ENCODE assay signal across 8 cellular contexts in genomic region chr17:37607637-37608368, GRCh38. TPM values are rescaled to one million over a fixed set of nuclear protein-coding genes. Genes with fewer than 3 reads are reported as not detected.
DNase-seq lines count a peak whose midpoint lies in the region; ATAC-seq lines count a peak whose summit lies in the region.

No MANE protein-coding gene starts in this region.

- peak overlapping the region; percentile 85 to 99 (median 92) for H3K27ac Mint-ChIP-seq in CD8-positive, alpha-beta memory T cell
- H3K27ac Mint-ChIP-seq in naive thymus-derived CD8-positive, alpha-beta T cell, result peak overlapping the region; percentile 86 to 96 (median 94)

- POLR2A ChIA-PET in CD8-positive, alpha-beta memory T cell (lab: Charles Lee), result interaction anchor here (1.0 to 2.0 kb wide), 2 partner anchors 19 to 248 kb away, joined by 3 to 7 read pairs; no protein-coding TSS in a partner anchor
- POLR2A ChIA-PET in naive thymus-derived CD8-positive, alpha-beta T cell (lab: Charles Lee), result interaction anchor here (0.6 to 2.6 kb wide), 8 partner anchors 13 to 249 kb away, joined by 3 to 17 read pairs (median 6); partner anchors contain the start of genes DDX52 and TADA2A

- peaks cover 48 to 64% (median 51%) of the 10 kb centered on the region in 3 donors for H3K4me1 Mint-ChIP-seq in CD8-positive, alpha-beta memory T cell
- peaks cover 23 to 63% (median 44%) of the 10 kb centered on the region in 4 donors for H3K4me1 Mint-ChIP-seq in naive thymus-derived CD8-positive, alpha-beta T cell

- no peaks in the 10 kb centered on the region for H3K9me3 Mint-ChIP-seq in CD8-positive, alpha-beta memory T cell
- no peaks in the 10 kb centered on the region for H3K9me3 Mint-ChIP-seq in naive thymus-derived CD8-positive, alpha-beta T cell

- H3K9ac ChIP-seq in NT2/D1 (ENCODE audit: insufficient read length, low read depth), result peak overlapping the region; percentile 27

- no peaks in the 10 kb centered on the region for H3K36me3 ChIP-seq in CD8-positive, alpha-beta memory T cell (ENCODE audit: insufficient read depth, low read length)
- H3K36me3 ChIP-seq in NT2/D1 (ENCODE audit: insufficient read depth, insufficient read length, low read length), result peaks cover 31% of the 10 kb centered on the region

- peak overlapping the region; percentile 78 to 99 (median 85) for H3K4me3 Mint-ChIP-seq in CD8-positive, alpha-beta memory T cell
- H3K4me3 Mint-ChIP-seq in naive thymus-derived CD8-positive, alpha-beta T cell, result peak overlapping the region; percentile 76 to 98 (median 88)

- H3K27me3 Mint-ChIP-seq in CD8-positive, alpha-beta memory T cell, result no peaks in the 10 kb centered on the region
- no peaks in the 10 kb centered on the region for H3K27me3 Mint-ChIP-seq in naive thymus-derived CD8-positive, alpha-beta T cell

- no peaks in the 10 kb centered on the region for H3K27me3 ChIP-seq in CD8-positive, alpha-beta memory T cell (ENCODE audit: insufficient read depth, low read length, poor library complexity, severe bottlenecking)
- no peaks in the 10 kb centered on the region for H3K27me3 ChIP-seq in NT2/D1 (ENCODE audit: insufficient read depth, insufficient read length)

- CTCF ChIA-PET in CD8-positive, alpha-beta memory T cell (lab: Charles Lee), result interaction anchor here (1.8 to 4.6 kb wide), 3 partner anchors 14 to 84 kb away, joined by 8 to 43 read pairs (median 18); no protein-coding TSS in a partner anchor

- peaks cover 0 to 22% (median 2%) of the 10 kb centered on the region in 3 donors for H3K36me3 Mint-ChIP-seq in CD8-positive, alpha-beta memory T cell
- peaks cover 0 to 21% (median 9%) of the 10 kb centered on the region in 3 donors for H3K36me3 Mint-ChIP-seq in naive thymus-derived CD8-positive, alpha-beta T cell

- H3K4me3 ChIP-seq in CD8-positive, alpha-beta memory T cell (ENCODE audit: low read length), result peak overlapping the region; percentile 58
- H3K4me3 ChIP-seq in NT2/D1 (ENCODE audit: insufficient read length, low read depth), result peak overlapping the region; percentile 82

- peak; percentile 19 to 32 for ATAC-seq in naive thymus-derived CD8-positive, alpha-beta T cell
- no peak for ATAC-seq in esophagus mucosa
- no peak for ATAC-seq in GM19467 (IDR thresholded peaks at IDR 0.05; ENCODE audit: unreplicated experiment)

- H3K4me1 ChIP-seq in CD8-positive, alpha-beta memory T cell (ENCODE audit: insufficient read depth, low read length), result peaks cover 51% of the 10 kb centered on the region
- no peaks in the 10 kb centered on the region for H3K4me1 ChIP-seq in NT2/D1 (ENCODE audit: insufficient read depth, insufficient read length)

- DNase-seq in CD8-positive, alpha-beta memory T cell, result peak in 4 of 5 donors; percentile 12 to 70 (median 62)
- no peak for DNase-seq in NT2/D1 (ENCODE audit: low read depth, low spot score)
- peak; percentile 71 for DNase-seq in central memory CD4-positive, alpha-beta T cell
- peak in 7 of 10 donors; percentile 6 to 71 (median 25) for DNase-seq in naive thymus-derived CD8-positive, alpha-beta T cell
- DNase-seq in GM19240 (ENCODE audit: insufficient read length, low spot score), result no peak
- no peak for DNase-seq in SK-N-DZ (ENCODE audit: low spot score)

- H3K9me3 ChIP-seq in CD8-positive, alpha-beta memory T cell (ENCODE audit: low read length), result no peaks in the 10 kb centered on the region
- peaks cover 7% of the 10 kb centered on the region; the same call in 1 of the 2 replicates for H3K9me3 ChIP-seq in NT2/D1 (ENCODE audit: insufficient read depth, low read length)

- H3K27ac ChIP-seq in CD8-positive, alpha-beta memory T cell (ENCODE audit: low read depth, low read length), result peak overlapping the region; percentile 60

RNA-seq across cellular contexts. Expression of gene SYNRG, which starts 1.4 kb away (rescaled TPM):
- total RNA-seq in CD8-positive, alpha-beta memory T cell, result 10 to 100 TPM; 42.3 to 50.8 TPM
- polyA plus RNA-seq in CD8-positive, alpha-beta memory T cell, result 104 TPM
- 100 to 1,000 TPM; 142 to 149 TPM for total RNA-seq in naive thymus-derived CD8-positive, alpha-beta T cell
- 10 to 100 TPM; 71.8 to 91.8 (median 87.2) TPM for polyA plus RNA-seq in naive thymus-derived CD8-positive, alpha-beta T cell
- 22.3 TPM for total RNA-seq in esophagus mucosa
- 7.2 and 8.4 TPM in 2 replicates for polyA plus RNA-seq in SK-N-DZ (2014; cell fraction: cytosol; rRNA removed)
- polyA plus RNA-seq in SK-N-DZ (2014; cell fraction: nucleus; rRNA removed), result 6.7 and 15.6 TPM in 2 replicates

RNA-seq across cellular contexts. Expression of gene DDX52, which starts 35.4 kb away (rescaled TPM):
- total RNA-seq in CD8-positive, alpha-beta memory T cell, result 10 to 100 TPM; 36.0 to 41.0 TPM
- polyA plus RNA-seq in CD8-positive, alpha-beta memory T cell, result 14.7 TPM
- total RNA-seq in naive thymus-derived CD8-positive, alpha-beta T cell, result 10 to 100 TPM; 30.3 to 33.6 TPM
- 10 to 100 TPM; 12.6 to 13.1 (median 12.7) TPM for polyA plus RNA-seq in naive thymus-derived CD8-positive, alpha-beta T cell
- total RNA-seq in esophagus mucosa, result 20.6 TPM
- polyA plus RNA-seq in SK-N-DZ (2014; cell fraction: cytosol; rRNA removed), result 23.0 and 24.5 TPM in 2 replicates
- 25.3 and 29.6 TPM in 2 replicates for polyA plus RNA-seq in SK-N-DZ (2014; cell fraction: nucleus; rRNA removed)

Comparison
In these comparisons a context has a peak if more than half of its experiments do, and no peak if none do; other contexts are left out.
1. DNase-seq: peak in CD8-positive, alpha-beta memory T cell (4 of 5), central memory CD4-positive, alpha-beta T cell (single experiment) and naive thymus-derived CD8-positive, alpha-beta T cell (7 of 10); none in NT2/D1 (single experiment), GM19240 (single experiment) and SK-N-DZ (single experiment).
2. ATAC-seq: peak in naive thymus-derived CD8-positive, alpha-beta T cell (2 of 2); none in esophagus mucosa (single experiment) and GM19467 (single experiment).